Comparison of ENCODE assay signal across 1 cellular context in the genomic region with DNA sequence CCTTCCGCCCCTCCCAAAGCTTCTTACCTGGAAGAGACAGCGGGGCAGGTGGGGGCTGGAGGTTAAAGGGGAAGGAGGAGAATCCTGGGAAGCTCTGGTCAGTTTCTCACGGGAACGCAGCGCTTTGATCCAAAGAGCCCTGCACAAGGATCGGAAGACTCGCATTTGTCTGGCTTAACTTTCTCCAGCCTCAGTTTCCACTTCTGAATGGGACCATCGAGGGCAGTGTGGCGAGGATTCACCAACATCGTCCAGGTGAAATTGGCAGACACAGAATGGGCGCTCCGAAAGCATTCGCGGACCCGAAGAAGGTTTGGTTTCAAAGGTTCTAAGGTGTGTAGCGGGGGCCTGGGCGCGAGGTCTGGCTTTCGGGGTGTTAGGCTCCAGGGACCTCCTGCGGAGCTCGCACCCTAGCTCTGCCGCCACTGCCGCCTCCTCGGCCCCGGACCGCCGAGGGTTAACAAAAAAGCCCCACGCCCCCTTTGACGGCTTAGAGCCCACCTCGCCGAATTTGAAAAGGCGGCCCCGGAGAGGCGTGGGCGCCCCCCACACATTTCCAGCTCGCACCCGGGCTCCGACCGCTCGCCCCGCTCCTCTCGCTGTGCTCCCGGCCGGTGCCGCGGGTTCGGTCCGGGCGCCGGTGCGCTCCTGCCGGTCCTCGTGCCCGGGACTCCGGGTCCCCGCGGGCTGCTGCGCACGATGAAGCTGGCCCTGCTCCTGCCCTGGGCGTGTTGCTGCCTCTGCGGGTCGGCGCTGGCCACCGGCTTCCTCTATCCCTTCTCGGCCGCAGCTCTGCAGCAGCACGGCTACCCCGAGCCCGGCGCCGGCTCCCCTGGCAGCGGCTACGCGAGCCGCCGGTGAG.
TF ChIP-seq lines count a peak whose summit lies in the region.

Gene COL26A1 (plus strand): TSS at position 542 of the 862 bp plus-strand sequence. CDS start 158 bp downstream, at position 700.

TF ChIP-seq in HCT116, 20 proteins besides CTCF, POLR2A, EP300 and RAD21 (continued from another document):
- TF ChIP-seq REST (IDR thresholded peaks at IDR 0.05; ENCODE audit: low read depth) = no peak
- TF ChIP-seq SP1 (IDR thresholded peaks at IDR 0.05; ENCODE audit: low read depth) = no peak
- no peak for TF ChIP-seq YY1 (IDR thresholded peaks at IDR 0.05; ENCODE audit: extremely low read depth, insufficient replicate concordance, low read depth, low read length)
- TF ChIP-seq ZFX (IDR thresholded peaks at IDR 0.05) = no peak
- no peak for TF ChIP-seq ELF1 (IDR thresholded peaks at IDR 0.05; ENCODE audit: borderline replicate concordance, low read depth)
- TF ChIP-seq ZBTB33 (IDR thresholded peaks at IDR 0.05; ENCODE audit: extremely low read depth, insufficient replicate concordance, low read length) = no peak
